22 cellular contexts compared by ENCODE assay signal in the genomic region with DNA sequence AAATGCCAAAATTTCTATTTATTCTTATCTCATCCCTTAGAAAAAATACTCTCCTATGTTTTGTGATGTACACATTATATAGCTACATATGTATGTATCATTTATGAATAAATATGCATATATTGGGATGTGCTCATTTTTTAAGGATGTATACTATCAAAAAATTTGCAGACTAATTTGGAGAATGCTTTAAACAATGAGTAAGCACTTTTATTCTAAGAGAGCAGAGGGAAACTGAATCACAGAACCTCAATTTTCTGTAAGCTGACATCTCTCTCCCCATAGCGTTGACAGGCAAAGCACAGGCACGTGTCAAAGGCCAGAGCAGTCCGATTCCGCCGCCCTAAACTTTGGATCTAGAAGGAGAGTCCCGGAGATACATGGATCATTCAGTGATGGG. TPM values are rescaled to one million over a fixed set of nuclear protein-coding genes. Genes with fewer than 3 reads are reported as not detected.
DNase-seq lines count a peak whose midpoint lies in the region; ATAC-seq, FAIRE-seq and TF ChIP-seq lines count a peak whose summit lies in the region.
"Had no signal": no experiment of that assay in that cellular context is flagged by ENCODE, and none has a peak within 500 bp of the region (broad histone marks: within the 10 kb centered on the region; RNA-seq: fewer than 3 reads in every experiment).

No MANE protein-coding gene starts in this region.

- TF ChIP-seq POLR2A in A549 (IDR thresholded peaks at IDR 0.05; ENCODE audit: low read length) (no peak), K562 (conservative IDR thresholded peaks at IDR 0.05) (no peak)

- 97% methylated on average over 6 of the region's 6 CpGs for whole genome bisulfite sequencing in A549 (ENCODE audit: missing lambda C conversion rate)
- WGBS in K562 (ENCODE audit: insufficient coverage, low coverage, missing lambda C conversion rate): 93% methylated on average over 6 of the region's 6 CpGs

- H3K9me3 Mint-ChIP-seq in Caco-2 (ENCODE audit: unreplicated experiment): no peaks in the 10 kb centered on the region
- no peaks in the 10 kb centered on the region for H3K9me3 Mint-ChIP-seq in stimulated activated effector memory CD8-positive, alpha-beta T cell treated with anti-CD3 and anti-CD28 coated beads, Interleukin-12 subunit alpha, Interleukin-12 subunit beta, amount 100 ng/mL, for 72 hours
- H3K9me3 Mint-ChIP-seq: CD4-positive, alpha-beta T cell; CD8-positive, alpha-beta T cell had no signal

- TF ChIP-seq EP300 in A549 (IDR thresholded peaks at IDR 0.05) (no peak), K562 (IDR thresholded peaks at IDR 0.05; ENCODE audit: low read length) (no peak)

- H4K20me1 ChIP-seq in K562 (replicated peaks; ENCODE audit: control insufficient read depth, insufficient read depth, low read length): no peaks in the 10 kb centered on the region
- H4K20me1 ChIP-seq: BLaER1 treated with 17β-estradiol and CSF1 and Interleukin-3, amounts not matched to agents 10 nM and 100 nM had no signal

- ATAC-seq in A549 (no peak), K562 (no peak)
- ATAC-seq in stimulated activated effector memory CD8-positive, alpha-beta T cell treated with anti-CD3 and anti-CD28 coated beads, Interleukin-12 subunit alpha, Interleukin-12 subunit beta, amount 100 ng/mL, for 72 hours: no peak
- ATAC-seq: CD8-positive, alpha-beta T cell had no signal

- DNase-seq in A549 (ENCODE audit: low read depth in 1 of 2, low spot score in 1 of 2) (no peak), Caco-2 (no peak), K562 (ENCODE audit: extremely low read depth in 1 of 4, low spot score in 3 of 4) (no peak), iPS-NIHi11 (ENCODE audit: low spot score) (no peak), NAMALWA (ENCODE audit: low spot score) (no peak), activated gamma-delta T cell (lab: John Stamatoyannopoulos, UW) (no peak)
- no peak for DNase-seq in stimulated activated effector memory CD8-positive, alpha-beta T cell treated with anti-CD3 and anti-CD28 coated beads, Interleukin-12 subunit alpha, Interleukin-12 subunit beta, amount 100 ng/mL, for 72 hours (ENCODE audit: low spot score in 2 of 2)
- DNase-seq: 8988T; AML-193; Calu3; CD4-positive, alpha-beta T cell; CD8-positive, alpha-beta T cell; DMS79 treated with DMSO at 0.1 percent for 48 hours; GF-D8 had no signal

- H3K9ac ChIP-seq in K562 (ENCODE audit: insufficient read depth in 1 of 2, low read depth in 2 of 2, low read length in 2 of 2): no peak overlapping the region
- H3K9ac ChIP-seq: BLaER1 treated with 17β-estradiol and CSF1 and Interleukin-3, amounts not matched to agents 10 nM and 100 nM had no signal

- no peak overlapping the region for H3K4me2 ChIP-seq in A549
- no peak overlapping the region for H3K4me2 ChIP-seq in K562 (ENCODE audit: insufficient read depth, low read length)
- H3K4me2 ChIP-seq: BLaER1 treated with 17β-estradiol and CSF1 and Interleukin-3, amounts not matched to agents 10 nM and 100 nM had no signal

- POLR2A ChIA-PET in A549 (lab: Yijun Ruan, JAX) (no interaction called here), Caco-2 (lab: Charles Lee) (no interaction called here), K562 (lab: Yijun Ruan, JAX) (interaction anchor here (0.5 to 1.6 kb wide), 3 partner anchors 10 to 367 kb away, joined by 3 to 4 read pairs (median 3); no protein-coding TSS in a partner anchor)

- FAIRE-seq in A549 (lab: Jason Lieb, UNC) (no peak), K562 (lab: Jason Lieb, UNC) (no peak)
- FAIRE-seq: A204.1, D721Med, G401.6, GM12891, GM19239 had no signal

- H3K36me3 ChIP-seq in Caco-2 (ENCODE audit: control insufficient read depth, insufficient read depth, low read length): no peaks in the 10 kb centered on the region
- peaks cover 70% of the 10 kb centered on the region for H3K36me3 ChIP-seq in K562 (ENCODE audit: control insufficient read depth, insufficient read depth, low read length)

- H3K9me3 ChIP-seq in A549 (no peaks in the 10 kb centered on the region), Caco-2 (no peaks in the 10 kb centered on the region), K562 (replicated peaks; ENCODE audit: control insufficient read depth, insufficient read depth, low read depth, low read length) (no peaks in the 10 kb centered on the region)
- H3K9me3 ChIP-seq: BLaER1 treated with 17β-estradiol and CSF1 and Interleukin-3, amounts not matched to agents 10 nM and 100 nM had no signal

- no peak overlapping the region for H2AFZ ChIP-seq in K562 (ENCODE audit: low read depth, low read length)

- no peaks in the 10 kb centered on the region for H3K27me3 Mint-ChIP-seq in Caco-2 (ENCODE audit: insufficient read depth, unreplicated experiment)
- H3K27me3 Mint-ChIP-seq: B cell; CD4-positive, alpha-beta T cell had no signal

- TF ChIP-seq RAD21 in A549 (conservative IDR thresholded peaks at IDR 0.05 in 1 of 2, IDR thresholded peaks at IDR 0.05 in 1 of 2) (no peak), K562 (CRISPR knock-in tag; conservative IDR thresholded peaks at IDR 0.05 in 1 of 2, IDR thresholded peaks at IDR 0.05 in 1 of 2) (no peak)

- H3K4me3 ChIP-seq in A549 (no peak overlapping the region), Caco-2 (ENCODE audit: low read depth, low read length) (no peak overlapping the region), K562 (no peak overlapping the region)
- H3K4me3 ChIP-seq: BLaER1 treated with 17β-estradiol and CSF1 and Interleukin-3, amounts not matched to agents 10 nM and 100 nM had no signal

- H3K27me3 ChIP-seq in Caco-2 (replicated peaks; ENCODE audit: control insufficient read depth, insufficient read depth, low read length) (no peaks in the 10 kb centered on the region), K562 (ENCODE audit: control insufficient read depth in 2 of 2, insufficient read depth in 2 of 2, low read length in 2 of 2) (no peaks in the 10 kb centered on the region)
- H3K27me3 ChIP-seq: BLaER1 treated with 17β-estradiol and CSF1 and Interleukin-3, amounts not matched to agents 10 nM and 100 nM had no signal

- CTCF ChIA-PET in A549 (lab: Yijun Ruan, JAX) (no interaction called here), Caco-2 (lab: Charles Lee) (no interaction called here), K562 (lab: Yijun Ruan, JAX; ENCODE audit: low intra/inter-chr PET ratio) (no interaction called here)

- no peak for TF ChIP-seq CTCF in A549 (IDR thresholded peaks at IDR 0.05)
- TF ChIP-seq CTCF in Caco-2 (IDR thresholded peaks at IDR 0.05; ENCODE audit: insufficient read depth in 1 of 2, low read depth in 1 of 2, low read length in 1 of 2, severe bottlenecking in 1 of 2, unreplicated experiment in 1 of 2): no peak
- TF ChIP-seq CTCF in K562 (IDR thresholded peaks at IDR 0.05 in 2 of 3, conservative IDR thresholded peaks at IDR 0.05 in 1 of 3; ENCODE audit: insufficient read depth in 2 of 3, low read depth in 1 of 3, low read length in 3 of 3): no peak

- H3K79me2 ChIP-seq in K562 (ENCODE audit: control insufficient read depth, insufficient read depth, low read length): no peaks in the 10 kb centered on the region

- H3K9me1 ChIP-seq in K562 (ENCODE audit: control insufficient read depth, insufficient read depth, low read length): no peaks in the 10 kb centered on the region

- no peak overlapping the region for H3K4me3 Mint-ChIP-seq in Caco-2 (ENCODE audit: unreplicated experiment)
- H3K4me3 Mint-ChIP-seq in stimulated activated effector memory CD8-positive, alpha-beta T cell treated with anti-CD3 and anti-CD28 coated beads, Interleukin-12 subunit alpha, Interleukin-12 subunit beta, amount 100 ng/mL, for 72 hours: no peak overlapping the region
- H3K4me3 Mint-ChIP-seq: B cell; CD4-positive, alpha-beta T cell; CD8-positive, alpha-beta T cell had no signal

- no peaks in the 10 kb centered on the region for H3K4me1 Mint-ChIP-seq in Caco-2 (ENCODE audit: low read depth, unreplicated experiment)
- no peaks in the 10 kb centered on the region for H3K4me1 Mint-ChIP-seq in stimulated activated effector memory CD8-positive, alpha-beta T cell treated with anti-CD3 and anti-CD28 coated beads, Interleukin-12 subunit alpha, Interleukin-12 subunit beta, amount 100 ng/mL, for 72 hours
- H3K4me1 Mint-ChIP-seq: B cell had no signal

- BruUV-seq in Caco-2 (replicated peaks; lab: Mats Ljungman, UMichigan) (no TSS peak), K562 (replicated peaks; lab: Mats Ljungman, UMichigan) (no TSS peak)

- peak overlapping the region; percentile 30 for H3K27ac Mint-ChIP-seq in Caco-2 (ENCODE audit: unreplicated experiment)
- H3K27ac Mint-ChIP-seq in stimulated activated effector memory CD8-positive, alpha-beta T cell treated with anti-CD3 and anti-CD28 coated beads, Interleukin-12 subunit alpha, Interleukin-12 subunit beta, amount 100 ng/mL, for 72 hours: peak overlapping the region; percentile 45
- H3K27ac Mint-ChIP-seq: B cell; CD4-positive, alpha-beta T cell; CD8-positive, alpha-beta T cell had no signal

- H3K4me1 ChIP-seq in A549 (no peaks in the 10 kb centered on the region), Caco-2 (no peaks in the 10 kb centered on the region), K562 (replicated peaks in 1 of 2; ENCODE audit: control insufficient read depth in 2 of 2, insufficient read depth in 2 of 2, low read length in 2 of 2) (0 out of 5 replicates have a peak, but pooled peaks cover 0 to 3% of the 10 kb centered on the region in 2 experiments)
- H3K4me1 ChIP-seq: BLaER1 treated with 17β-estradiol and CSF1 and Interleukin-3, amounts not matched to agents 10 nM and 100 nM had no signal

- no peak overlapping the region for H3K27ac ChIP-seq in A549
- H3K27ac ChIP-seq in K562 (ENCODE audit: extremely low read depth, low read depth, low read length): no peak overlapping the region
- H3K27ac ChIP-seq: BLaER1 treated with 17β-estradiol and CSF1 and Interleukin-3, amounts not matched to agents 10 nM and 100 nM; C4-2B had no signal

- intact Hi-C loops in Caco-2 (cut with micrococcal nuclease; ENCODE audit: unreplicated experiment): no loop called here
- intact Hi-C loops in K562 (cut with micrococcal nuclease): no loop called here

- H3K36me3 Mint-ChIP-seq in Caco-2 (ENCODE audit: insufficient read depth, unreplicated experiment): peaks cover 16% of the 10 kb centered on the region
- H3K36me3 Mint-ChIP-seq in stimulated activated effector memory CD8-positive, alpha-beta T cell treated with anti-CD3 and anti-CD28 coated beads, Interleukin-12 subunit alpha, Interleukin-12 subunit beta, amount 100 ng/mL, for 72 hours: peaks cover 47% of the 10 kb centered on the region

- in situ Hi-C loops in K562 (cut with MboI): no loop called here

RNA-seq across cellular contexts. Expression of a gene that starts 37.1 kb away (rescaled TPM):
- polyA plus RNA-seq in A549 (2011; rRNA removed) (2.5 and 2.8 TPM in 2 replicates), A549 (2017; fragmentation: RNase III; extraction: RNeasy Plus Mini Kit Qiagen cat#74134 plus additional on column Dnase treatment) (1.3 to 1.8 TPM (median 1.4 TPM) in 3 replicates), K562 (2011; rRNA removed) (3.7 and 5.7 TPM in 2 replicates), K562 (2014; fragmentation: Illumina TruSeq; extraction: Trizol) (5.2 and 7.0 TPM in 2 replicates), K562 (2014; fragmentation: Nextera tagmentation; extraction: Ambion mirVana) (1 to 10 TPM; 3.2 to 3.7 TPM), K562 (2014; rRNA removed) (5.2 and 5.3 TPM in 2 replicates)
- 0.70 TPM in 2 replicates for polyA plus RNA-seq in A549 (2012; cell fraction: cytosol; rRNA removed)
- 0.30 and 1.1 TPM in 2 replicates for polyA plus RNA-seq in A549 (2012; cell fraction: nucleus; rRNA removed)
- 1.0 and 2.0 TPM in 2 replicates for polyA minus RNA-seq in A549 (2011; rRNA and poly(A)+ RNA removed)
- total RNA-seq in Caco-2 (2022) (24.1 and 26.0 TPM in 2 replicates), K562 (2014; rRNA removed) (2.6 and 4.1 TPM in 2 replicates), K562 (2014; rRNA removed; fragmentation: Illumina TruSeq; extraction: Trizol) (4.7 and 5.9 TPM in 2 replicates), K562 (2015; rRNA removed; fragmentation: Illumina TruSeq; extraction: Trizol) (4.1 and 4.3 TPM in 2 replicates), K562 (2021) (3.9 and 4.6 TPM in 2 replicates)
- 1.6 and 7.1 TPM in 2 replicates for total RNA-seq in K562 (2011; cell fraction: chromatin; rRNA removed; ENCODE audit: low replicate concordance)
- total RNA-seq in K562 (2011; cell fraction: nucleolus; rRNA removed): 1.3 and 1.8 TPM in 2 replicates
- 2.5 and 5.6 TPM in 2 replicates for total RNA-seq in K562 (2011; cell fraction: nucleoplasm; rRNA removed)
- polyA plus RNA-seq in K562 (2011; cell fraction: cytosol; rRNA removed): 1.5 and 1.9 TPM in 2 replicates
- polyA plus RNA-seq in K562 (2011; cell fraction: nucleus; rRNA removed): 4.2 and 6.4 TPM in 2 replicates
- polyA plus RNA-seq in K562 (2012): 6.1 and 10.5 TPM in 2 replicates
- 1.8 and 2.7 TPM in 2 replicates for polyA minus RNA-seq in K562 (2011; rRNA and poly(A)+ RNA removed)
- 1.0 TPM in 1 of 2 replicates, not detected in the other for polyA minus RNA-seq in K562 (2011; cell fraction: cytosol; rRNA and poly(A)+ RNA removed)
- polyA minus RNA-seq in K562 (2011; cell fraction: nucleus; rRNA and poly(A)+ RNA removed): 1.8 and 2.4 TPM in 2 replicates
